7 cellular contexts compared by ENCODE assay signal in genomic region chrX:24465524-24465850, GRCh38. TPM values are rescaled to one million over a fixed set of nuclear protein-coding genes. Genes with fewer than 3 reads are reported as not detected.
DNase-seq lines count a peak whose midpoint lies in the region; ATAC-seq, FAIRE-seq and TF ChIP-seq lines count a peak whose summit lies in the region.

No MANE protein-coding gene starts in this region.

- no peak for TF ChIP-seq POLR2A in uterus (IDR thresholded peaks at IDR 0.05)

- no peaks in the 10 kb centered on the region for H4K20me1 ChIP-seq in astrocyte (ENCODE audit: insufficient read depth, low read length)

- no peak overlapping the region for H3K27ac Mint-ChIP-seq in astrocyte (ENCODE audit: unreplicated experiment)

- 0 to 42% methylated on average over 8 to 27 of the region's 27 CpGs for WGBS in lung, 2 donors

- no peaks in the 10 kb centered on the region for H3K27me3 Mint-ChIP-seq in astrocyte (ENCODE audit: low read depth, unreplicated experiment)

- intact Hi-C loops in uterus (cut with DNase I; ENCODE audit: low total_unique reads) = no loop called here

- H3K4me1 ChIP-seq in astrocyte (ENCODE audit: insufficient read depth, low read length) (no peaks in the 10 kb centered on the region), lung (ENCODE audit: control insufficient read depth in 2 of 2, insufficient read depth in 2 of 2, low read length in 2 of 2) (peaks cover 0 to 5% of the 10 kb centered on the region in 2 donors), uterus (no peaks in the 10 kb centered on the region)

- no peaks in the 10 kb centered on the region for H3K9me3 Mint-ChIP-seq in astrocyte (ENCODE audit: unreplicated experiment)

- peak; percentile 4 for ATAC-seq in GM21423 (IDR thresholded peaks at IDR 0.05; ENCODE audit: unreplicated experiment)
- peak; percentile 15 for ATAC-seq in lung (ENCODE audit: insufficient read depth, low FRiP score)
- ATAC-seq in HG02884 (IDR thresholded peaks at IDR 0.05; ENCODE audit: unreplicated experiment) = no peak

- DNase-seq in HL-60 (ENCODE audit: low read depth in 1 of 2, low spot score in 1 of 2) (no peak), astrocyte (ENCODE audit: low read depth) (no peak), lung (ENCODE audit: low spot score) (no peak), uterus (no peak), NCI-H1694 (lab: John Stamatoyannopoulos, UW) (no peak)

- no peaks in the 10 kb centered on the region for H3K4me1 Mint-ChIP-seq in astrocyte (ENCODE audit: low read depth, unreplicated experiment)

- TF ChIP-seq CTCF in HL-60 (IDR thresholded peaks at IDR 0.05; ENCODE audit: insufficient read depth, low read length) (no peak), astrocyte (IDR thresholded peaks at IDR 0.05; ENCODE audit: insufficient read depth, low read depth, low read length) (no peak), lung (IDR thresholded peaks at IDR 0.05; ENCODE audit: control extremely low read depth, extremely low read depth) (no peak), uterus (IDR thresholded peaks at IDR 0.05) (no peak)

- H3K36me3 ChIP-seq in astrocyte (ENCODE audit: insufficient read depth, low read length) = no peaks in the 10 kb centered on the region
- no peaks in the 10 kb centered on the region for H3K36me3 ChIP-seq in lung (ENCODE audit: control insufficient read depth in 2 of 2, insufficient read depth in 2 of 2, low read length in 2 of 2)
- H3K36me3 ChIP-seq in uterus = no peaks in the 10 kb centered on the region

- H3K27ac ChIP-seq in HL-60 (replicated peaks) (peak overlapping the region; percentile 48), astrocyte (ENCODE audit: low read depth, low read length) (no peak overlapping the region), lung (ENCODE audit: low read depth in 1 of 2, low read length in 1 of 2) (peak overlapping the region; percentile 36 to 91), uterus (peak overlapping the region; percentile 65 to 73)

- no peak for FAIRE-seq in astrocyte (lab: Jason Lieb, UNC)

- H3K36me3 Mint-ChIP-seq in astrocyte (ENCODE audit: low read depth, unreplicated experiment) = no peaks in the 10 kb centered on the region

- no peaks in the 10 kb centered on the region for H3K27me3 ChIP-seq in HL-60 (ENCODE audit: insufficient read depth, poor library complexity, severe bottlenecking)
- no peaks in the 10 kb centered on the region for H3K27me3 ChIP-seq in astrocyte (ENCODE audit: insufficient read depth, low read length)
- no peaks in the 10 kb centered on the region for H3K27me3 ChIP-seq in lung (ENCODE audit: control insufficient read depth, insufficient read depth)
- H3K27me3 ChIP-seq in uterus = no peaks in the 10 kb centered on the region

- H3K4me3 ChIP-seq in HL-60 (replicated peaks; ENCODE audit: insufficient read depth, low read length) (peak overlapping the region; percentile 61), astrocyte (ENCODE audit: insufficient read depth, low read depth, low read length) (peak overlapping the region; percentile 71), lung (peak overlapping the region; percentile 65), uterus (peak overlapping the region; percentile 45 to 81)

- peak overlapping the region; percentile 81 for H2AFZ ChIP-seq in astrocyte (ENCODE audit: low read depth, low read length)

- peak overlapping the region; percentile 71 for H3K9ac ChIP-seq in astrocyte (ENCODE audit: low read length)

- peak overlapping the region; percentile 74 for H3K4me3 Mint-ChIP-seq in astrocyte (ENCODE audit: unreplicated experiment)

- H3K79me2 ChIP-seq in astrocyte (ENCODE audit: insufficient read depth, low read length) = no peaks in the 10 kb centered on the region

- H3K9me3 ChIP-seq in astrocyte (ENCODE audit: insufficient read depth, low read depth, low read length) = no peaks in the 10 kb centered on the region
- H3K9me3 ChIP-seq in lung (ENCODE audit: control insufficient read depth in 2 of 2, insufficient read depth in 1 of 2, low read length in 1 of 2) = no peaks in the 10 kb centered on the region
- no peaks in the 10 kb centered on the region for H3K9me3 ChIP-seq in uterus

- H3K4me2 ChIP-seq in astrocyte (ENCODE audit: low read length) = peak overlapping the region; percentile 90

RNA-seq across cellular contexts. Expression of gene PDK3, which starts 0.4 kb away (rescaled TPM):
- 4.6 and 6.6 TPM in 2 replicates for total RNA-seq in astrocyte
- 10 to 100 TPM; 16.5 to 18.9 TPM for total RNA-seq in lung
- 1 to 10 TPM; 4.6 to 7.8 TPM for polyA plus RNA-seq in lung
- 10 to 100 TPM in 3 of 4 donors, 1 to 10 TPM in 1; 9.5 to 23.4 (median 17.7) TPM for total RNA-seq in uterus
